34 cellular contexts compared by ENCODE assay signal in genomic region chr3:27060336-27060735, GRCh38.
"Had no signal": no experiment of that assay in that cellular context is flagged by ENCODE, and none has a peak within 500 bp of the region (broad histone marks: within the 10 kb centered on the region; RNA-seq: fewer than 3 reads in every experiment).

No MANE protein-coding gene starts in this region.

- H3K4me3 ChIP-seq: MG63 had no signal

- DNase-seq: Karpas-422, Kasumi-1, MG63, MM.1S, MV-4-11, NCI-H1048, NCI-H1092, NCI-H1092 treated with DMSO at 0.1 percent for 48 hours, NCI-H1105, NCI-H1105 treated with DMSO at 0.1 percent for 48 hours, NCI-H1417, NCI-H1417 treated with DMSO at 0.1 percent for 48 hours, NCI-H1436, NCI-H1436 treated with DMSO at 0.1 percent for 48 hours, NCI-H146, NCI-H1694, NCI-H1694 treated with DMSO at 0.1 percent for 48 hours, NCI-H187, NCI-H187 treated with DMSO at 0.1 percent for 48 hours, NCI-H2029, NCI-H2029 treated with DMSO at 0.1 percent for 48 hours, NCI-H2081, NCI-H2081 treated with DMSO at 0.1 percent for 48 hours, NCI-H2107, NCI-H2171, NCI-H2171 treated with DMSO at 0.1 percent for 48 hours, NCI-H2227 treated with DMSO at 0.1 percent for 48 hours, NCI-H226, NCI-H345, NCI-H446, NCI-H446 treated with DMSO at 0.1 percent for 48 hours, NCI-H510A, NCI-H510A treated with DMSO at 0.1 percent for 48 hours, NCI-H524 had no signal
